ENCODE assay signal across 17 cellular contexts in the genomic region with DNA sequence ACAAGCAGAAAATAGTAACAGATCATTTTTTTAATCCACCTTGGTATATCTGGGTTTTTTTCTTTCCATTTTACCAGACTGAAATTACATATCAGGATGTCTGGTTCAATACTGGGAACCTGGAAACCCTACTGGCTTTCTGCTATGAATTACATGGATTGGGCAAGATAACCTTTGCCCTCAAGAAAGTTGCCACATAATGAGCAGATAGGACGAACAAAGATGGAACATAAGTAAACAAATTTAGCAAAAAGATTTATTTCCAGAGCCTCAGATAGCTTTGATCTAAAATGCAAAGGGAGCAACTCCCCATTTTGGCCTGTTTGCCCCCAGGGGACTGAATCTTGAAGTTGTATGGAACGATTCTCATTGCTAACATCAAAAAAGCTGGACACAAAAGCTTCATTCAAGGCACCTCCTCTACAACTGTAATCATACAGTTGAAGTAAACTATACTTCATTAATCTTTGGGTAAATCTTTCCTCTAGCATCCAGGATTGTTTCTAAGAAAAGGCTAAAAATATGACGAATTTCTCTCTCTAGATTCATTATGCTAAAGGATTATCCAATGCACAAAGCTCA.
"Had no signal": no experiment of that assay in that cellular context is flagged by ENCODE, and none has a peak within 500 bp of the region (broad histone marks: within the 10 kb centered on the region; RNA-seq: fewer than 3 reads in every experiment).

No MANE protein-coding gene starts in this region.

- H3K36me3 ChIP-seq: lower lobe of right lung, thoracic aorta, upper lobe of left lung had no signal

- H3K4me3 ChIP-seq: lower lobe of right lung, skin epidermis, thoracic aorta, upper lobe of left lung had no signal

- H3K9me3 ChIP-seq: lower lobe of right lung, thoracic aorta, upper lobe of left lung had no signal

- H3K9me3 Mint-ChIP-seq: activated naive CD4-positive, alpha-beta T cell treated with anti-CD3 and anti-CD28 coated beads, Interleukin-2, amount 50 U/mL, for 24 hours; dendritic cell treated with granulocyte-macrophage colony-stimulating factor and Interleukin-4, amounts not matched to agents 40 ng/mL and 50 ng/mL, for 4 days; nephron; stimulated activated effector memory CD8-positive, alpha-beta T cell treated with anti-CD3 and anti-CD28 coated beads, Interleukin-12 subunit alpha, Interleukin-12 subunit beta, amount 100 ng/mL, for 72 hours had no signal

- H3K27ac Mint-ChIP-seq: activated naive CD4-positive, alpha-beta T cell treated with anti-CD3 and anti-CD28 coated beads, Interleukin-2, amount 50 U/mL, for 24 hours; dendritic cell treated with granulocyte-macrophage colony-stimulating factor and Interleukin-4, amounts not matched to agents 40 ng/mL and 50 ng/mL, for 4 days; nephron; stimulated activated effector memory CD8-positive, alpha-beta T cell treated with anti-CD3 and anti-CD28 coated beads, Interleukin-12 subunit alpha, Interleukin-12 subunit beta, amount 100 ng/mL, for 72 hours had no signal

- H3K36me3 Mint-ChIP-seq: activated naive CD4-positive, alpha-beta T cell treated with anti-CD3 and anti-CD28 coated beads, Interleukin-2, amount 50 U/mL, for 24 hours; stimulated activated effector memory CD8-positive, alpha-beta T cell treated with anti-CD3 and anti-CD28 coated beads, Interleukin-12 subunit alpha, Interleukin-12 subunit beta, amount 100 ng/mL, for 72 hours had no signal

- H3K27me3 ChIP-seq: upper lobe of left lung had no signal

- DNase-seq: activated CD4-positive, alpha-beta T cell treated with anti-CD3 and anti-CD28 coated beads, Interleukin-2, amount 50 U/mL, for 48 hours; activated gamma-delta T cell; effector CD8-positive, alpha-beta T cell; lower lobe of right lung; occipital lobe; posterior cingulate gyrus; retina; stimulated activated CD4-positive, alpha-beta T cell treated with anti-CD3 and anti-CD28 coated beads, Interleukin-15, amount 100 ng/mL, for 24 hours; stimulated activated CD4-positive, alpha-beta T cell treated with anti-CD3 and anti-CD28 coated beads, Interleukin-4, amount 100 ng/mL, for 24 hours; T-helper 2 cell; upper lobe of left lung had no signal

- H3K27ac ChIP-seq: lower lobe of right lung, skin epidermis, thoracic aorta, upper lobe of left lung had no signal

- H3K4me3 Mint-ChIP-seq: activated naive CD4-positive, alpha-beta T cell treated with anti-CD3 and anti-CD28 coated beads, Interleukin-2, amount 50 U/mL, for 24 hours; dendritic cell treated with granulocyte-macrophage colony-stimulating factor and Interleukin-4, amounts not matched to agents 40 ng/mL and 50 ng/mL, for 4 days; nephron; stimulated activated effector memory CD8-positive, alpha-beta T cell treated with anti-CD3 and anti-CD28 coated beads, Interleukin-12 subunit alpha, Interleukin-12 subunit beta, amount 100 ng/mL, for 72 hours had no signal

- H3K27me3 Mint-ChIP-seq: activated naive CD4-positive, alpha-beta T cell treated with anti-CD3 and anti-CD28 coated beads, Interleukin-2, amount 50 U/mL, for 24 hours; dendritic cell treated with granulocyte-macrophage colony-stimulating factor and Interleukin-4, amounts not matched to agents 40 ng/mL and 50 ng/mL, for 4 days had no signal

- H3K4me1 Mint-ChIP-seq: activated naive CD4-positive, alpha-beta T cell treated with anti-CD3 and anti-CD28 coated beads, Interleukin-2, amount 50 U/mL, for 24 hours; nephron; stimulated activated effector memory CD8-positive, alpha-beta T cell treated with anti-CD3 and anti-CD28 coated beads, Interleukin-12 subunit alpha, Interleukin-12 subunit beta, amount 100 ng/mL, for 72 hours had no signal
